ENCODE assay signal across 26 cellular contexts in the genomic region with DNA sequence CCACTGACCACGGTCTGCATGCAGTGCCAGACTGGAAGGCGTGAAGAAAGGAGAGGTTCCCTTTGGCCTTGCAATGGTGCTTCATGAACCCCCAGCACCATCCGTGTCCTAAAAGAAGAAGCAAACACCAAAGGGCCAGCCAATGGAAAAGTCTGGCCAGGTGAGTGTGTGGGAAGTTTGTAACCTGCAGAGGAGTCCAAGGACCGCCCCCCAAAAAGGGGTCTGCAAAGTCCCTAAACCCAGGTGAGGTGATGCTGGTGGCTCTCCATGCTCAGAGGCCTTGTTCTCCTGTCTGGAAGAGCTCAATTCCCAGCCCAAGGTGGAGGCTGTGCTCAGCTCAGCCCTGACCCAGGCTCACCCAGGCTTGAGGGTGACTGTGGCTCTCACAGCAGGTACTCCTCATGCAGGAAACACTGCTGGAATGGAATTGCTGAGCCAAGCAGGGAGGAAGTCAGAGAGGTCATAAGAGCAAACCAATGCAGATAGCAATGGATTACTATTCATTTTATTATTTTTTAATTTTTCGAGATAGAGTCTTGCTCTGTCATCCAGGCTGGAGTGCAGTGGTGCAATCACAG.
"Had no signal": no experiment of that assay in that cellular context is flagged by ENCODE, and none has a peak within 500 bp of the region (broad histone marks: within the 10 kb centered on the region; RNA-seq: fewer than 3 reads in every experiment).

No MANE protein-coding gene starts in this region.

- DNase-seq: activated CD4-positive, alpha-beta T cell treated with anti-CD3 and anti-CD28 coated beads, Interleukin-2, amount 10 ng/mL, durations not matched to agents 24 days and 14 days; activated CD4-positive, alpha-beta T cell treated with anti-CD3 and anti-CD28 coated beads, Interleukin-2, amount 50 U/mL, for 48 hours; activated CD4-positive, CD25-positive, alpha-beta regulatory T cell treated with anti-CD3 and anti-CD28 coated beads, Interleukin-2, amount 50 U/mL, for 72 hours; activated gamma-delta T cell treated with Interleukin-2 at 50 U/mL for 16 hours; activated naive CD4-positive, alpha-beta T cell treated with anti-CD3 and anti-CD28 coated beads, Interleukin-2, amount 10 ng/mL, durations not matched to agents 7 days and 5 days; activated naive CD8-positive, alpha-beta T cell treated with anti-CD3 and anti-CD28 coated beads for 36 hours; activated T-cell treated with anti-CD3 and anti-CD28 coated beads for 4 hours; activated T-cell treated with anti-CD3 and anti-CD28 coated beads, Interleukin-2, amount 50 U/mL, for 72 hours; brain microvascular endothelial cell; Karpas-422; MV-4-11; NCI-H1092 treated with DMSO at 0.1 percent for 48 hours; NCI-H1417 treated with DMSO at 0.1 percent for 48 hours; NCI-H1694; NCI-H2029; NCI-H2107; NCI-H2171 treated with DMSO at 0.1 percent for 48 hours; NCI-H510A treated with DMSO at 0.1 percent for 48 hours; NCI-H69; NK-92 treated with Interleukin-12 subunit alpha and Interleukin-12 subunit beta, amount 100 ng/mL, for 24 hours; OCI-M1; SIG-M5; T-helper 17 cell; T-helper 9 cell had no signal

- ATAC-seq: activated T-cell treated with anti-CD3 and anti-CD28 coated beads, Interleukin-2, amount 50 U/mL, for 72 hours; K562; T-helper 17 cell; WTC11 had no signal
